In genomic region chr7:145331076-145331475, GRCh38 we compare ENCODE assay signal across 20 cellular contexts.
DNase-seq lines count a peak whose midpoint lies in the region; ATAC-seq and TF ChIP-seq lines count a peak whose summit lies in the region.
"Had no signal": no experiment of that assay in that cellular context is flagged by ENCODE, and none has a peak within 500 bp of the region (broad histone marks: within the 10 kb centered on the region; RNA-seq: fewer than 3 reads in every experiment).

No MANE protein-coding gene starts in this region.

- H3K4me3 Mint-ChIP-seq in Caco-2 (ENCODE audit: unreplicated experiment), result no peak overlapping the region
- H3K4me3 Mint-ChIP-seq in endodermal cell, result no peak overlapping the region
- no peak overlapping the region for H3K4me3 Mint-ChIP-seq in osteocyte (ENCODE audit: unreplicated experiment)
- H3K4me3 Mint-ChIP-seq: B cell, CD14-positive monocyte, HFFc6, T-cell had no signal

- POLR2A ChIA-PET in Caco-2 (lab: Charles Lee), result no interaction called here

- H3K27me3 Mint-ChIP-seq in Caco-2 (ENCODE audit: insufficient read depth, unreplicated experiment), result no peaks in the 10 kb centered on the region
- no peaks in the 10 kb centered on the region for H3K27me3 Mint-ChIP-seq in endodermal cell (ENCODE audit: insufficient read depth)
- no peaks in the 10 kb centered on the region for H3K27me3 Mint-ChIP-seq in osteocyte (ENCODE audit: unreplicated experiment)
- H3K27me3 Mint-ChIP-seq: B cell, T-cell had no signal

- no peak for ATAC-seq in HG03139 (IDR thresholded peaks at IDR 0.05; ENCODE audit: unreplicated experiment)
- ATAC-seq: A549, T-cell had no signal

- WGBS in endodermal cell (ENCODE audit: insufficient coverage in 1 of 2, insufficient read length in 1 of 2), 2 experiments, result 88% methylated on average over 2 of the region's 2 CpGs; no CpG with 5 or more reads in 1 of the 2 experiments

- intact Hi-C loops in Caco-2 (cut with micrococcal nuclease; ENCODE audit: unreplicated experiment), result loop anchor here (1.0 to 10.0 kb wide), 3 partner anchors 156 to 476 kb away; no protein-coding TSS in a partner anchor

- H3K4me1 Mint-ChIP-seq in Caco-2 (ENCODE audit: low read depth, unreplicated experiment) (no peaks in the 10 kb centered on the region), endodermal cell (no peaks in the 10 kb centered on the region), osteocyte (ENCODE audit: unreplicated experiment) (no peaks in the 10 kb centered on the region)
- H3K4me1 Mint-ChIP-seq: B cell, CD14-positive monocyte, T-cell had no signal

- H3K36me3 Mint-ChIP-seq in Caco-2 (ENCODE audit: insufficient read depth, unreplicated experiment) (no peaks in the 10 kb centered on the region), endodermal cell (ENCODE audit: low read depth) (no peaks in the 10 kb centered on the region), osteocyte (ENCODE audit: unreplicated experiment) (no peaks in the 10 kb centered on the region)
- H3K36me3 Mint-ChIP-seq: CD14-positive monocyte, T-cell had no signal

- H3K27ac Mint-ChIP-seq in Caco-2 (ENCODE audit: unreplicated experiment) (no peak overlapping the region), endodermal cell (no peak overlapping the region), osteocyte (ENCODE audit: unreplicated experiment) (no peak overlapping the region)
- H3K27ac Mint-ChIP-seq: B cell, CD14-positive monocyte, HFFc6, T-cell had no signal

- H3K4me3 ChIP-seq in Caco-2 (ENCODE audit: low read depth, low read length) (no peak overlapping the region), endodermal cell (ENCODE audit: low read length) (no peak overlapping the region)
- H3K4me3 ChIP-seq: A549, Peyer's patch, SJCRH30 had no signal

- TF ChIP-seq CTCF in Caco-2 (IDR thresholded peaks at IDR 0.05; ENCODE audit: insufficient read depth in 1 of 2, low read depth in 1 of 2, low read length in 1 of 2, severe bottlenecking in 1 of 2, unreplicated experiment in 1 of 2), result peak; percentile 42 to 43
- peak; percentile 80 for TF ChIP-seq CTCF in endodermal cell (conservative IDR thresholded peaks at IDR 0.05)
- TF ChIP-seq CTCF in osteocyte (IDR thresholded peaks at IDR 0.05), result peak; percentile 52

- no peaks in the 10 kb centered on the region for H3K4me1 ChIP-seq in Caco-2
- H3K4me1 ChIP-seq in endodermal cell (ENCODE audit: control insufficient read depth, insufficient read depth, low read length), result no peaks in the 10 kb centered on the region
- H3K4me1 ChIP-seq: A549, Peyer's patch, SJCRH30 had no signal

- no peak overlapping the region for H3K9ac ChIP-seq in endodermal cell (ENCODE audit: extremely low read depth, low read length, poor library complexity, severe bottlenecking)

- no TSS peak for BruUV-seq in Caco-2 (replicated peaks; lab: Mats Ljungman, UMichigan)

- H3K27me3 ChIP-seq in Caco-2 (replicated peaks; ENCODE audit: control insufficient read depth, insufficient read depth, low read length), result no peaks in the 10 kb centered on the region
- H3K27me3 ChIP-seq in endodermal cell (ENCODE audit: control insufficient read depth, insufficient read depth, low read length, poor library complexity, severe bottlenecking), result no peaks in the 10 kb centered on the region
- H3K27me3 ChIP-seq: Peyer's patch, SJCRH30 had no signal

- DNase-seq in Caco-2, result no peak
- peak; percentile 19 for DNase-seq in HT-29 (ENCODE audit: low spot score)
- no peak for DNase-seq in endodermal cell
- DNase-seq in osteocyte (ENCODE audit: extremely low spot score, unreplicated experiment), result no peak
- no peak for DNase-seq in activated gamma-delta T cell treated with Interleukin-2 at 50 U/mL for 16 hours
- no peak for DNase-seq in foreskin melanocyte
- DNase-seq: H7, HFFc6, Kasumi-1, NCI-H1694 treated with DMSO at 0.1 percent for 48 hours, NCI-H2081 treated with DMSO at 0.1 percent for 48 hours, NCI-H2171 treated with DMSO at 0.1 percent for 48 hours, NCI-H446 treated with DMSO at 0.1 percent for 48 hours, Peyer's patch, SJCRH30, T-cell had no signal

- H3K9me3 ChIP-seq in Caco-2 (no peaks in the 10 kb centered on the region), endodermal cell (ENCODE audit: control insufficient read depth, low read length) (no peaks in the 10 kb centered on the region)
- H3K9me3 ChIP-seq: A549, Peyer's patch, SJCRH30 had no signal

- H3K27ac ChIP-seq in endodermal cell (ENCODE audit: low read depth, low read length), result no peak overlapping the region
- H3K27ac ChIP-seq: A549, Peyer's patch, SJCRH30 had no signal

- no peaks in the 10 kb centered on the region for H3K9me3 Mint-ChIP-seq in Caco-2 (ENCODE audit: unreplicated experiment)
- H3K9me3 Mint-ChIP-seq in endodermal cell, result peaks cover 2% of the 10 kb centered on the region
- H3K9me3 Mint-ChIP-seq in osteocyte (ENCODE audit: unreplicated experiment), result peaks cover 10% of the 10 kb centered on the region

- CTCF ChIA-PET in Caco-2 (lab: Charles Lee), result no interaction called here

- H3K36me3 ChIP-seq in Caco-2 (ENCODE audit: control insufficient read depth, insufficient read depth, low read length) (no peaks in the 10 kb centered on the region), endodermal cell (ENCODE audit: control insufficient read depth, insufficient read depth, low read length) (no peaks in the 10 kb centered on the region)
- H3K36me3 ChIP-seq: Peyer's patch, SJCRH30 had no signal
